ENCODE assay signal across 10 cellular contexts in genomic region chr2:101153077-101153707, GRCh38. TPM values are rescaled to one million over a fixed set of nuclear protein-coding genes. Genes with fewer than 3 reads are reported as not detected.
DNase-seq lines count a peak whose midpoint lies in the region; ATAC-seq and TF ChIP-seq lines count a peak whose summit lies in the region.
"Had no signal": no experiment of that assay in that cellular context is flagged by ENCODE, and none has a peak within 500 bp of the region (broad histone marks: within the 10 kb centered on the region; RNA-seq: fewer than 3 reads in every experiment).

No MANE protein-coding gene starts in this region.

- no peak for ATAC-seq in lower lobe of right lung
- ATAC-seq: activated CD8-positive, alpha-beta T cell treated with anti-CD3 and anti-CD28 coated beads, Interleukin-2, amount 10 ng/mL, durations not matched to agents 7 days and 5 days had no signal

- peak overlapping the region; percentile 79 for H2AFZ ChIP-seq in parathyroid adenoma

- H3K9ac ChIP-seq in HUES6 (ENCODE audit: low read length), result no peak overlapping the region
- no peak overlapping the region for H3K9ac ChIP-seq in parathyroid adenoma
- H3K9ac ChIP-seq: SK-N-SH had no signal

- H3K27ac ChIP-seq in C4-2B (no peak overlapping the region), HUES6 (ENCODE audit: low read depth, low read length) (no peak overlapping the region), WERI-Rb-1 (peak overlapping the region; percentile 64), parathyroid adenoma (no peak overlapping the region), lower lobe of right lung (no peak overlapping the region)

- peak overlapping the region; percentile 6 for H3K4me2 ChIP-seq in parathyroid adenoma (ENCODE audit: low read length)

- intact Hi-C loops in lower lobe of right lung (cut with DNase I), result no loop called here

- H3K27me3 ChIP-seq in HUES6 (ENCODE audit: control insufficient read depth, insufficient read depth, low read length), result peaks cover 16% of the 10 kb centered on the region
- H3K27me3 ChIP-seq in WERI-Rb-1 (ENCODE audit: insufficient read depth, low read depth, severe bottlenecking), result no peaks in the 10 kb centered on the region
- H3K27me3 ChIP-seq in parathyroid adenoma (ENCODE audit: control insufficient read depth, insufficient read depth, low read length), result no peaks in the 10 kb centered on the region
- no peaks in the 10 kb centered on the region for H3K27me3 ChIP-seq in lower lobe of right lung (ENCODE audit: low read depth)
- H3K27me3 ChIP-seq: ovary had no signal

- DNase-seq in WERI-Rb-1, result peak; percentile 44
- no peak for DNase-seq in NCI-H2107 treated with DMSO at 0.1 percent for 48 hours (lab: John Stamatoyannopoulos, UW; ENCODE audit: unreplicated experiment)
- no peak for DNase-seq in lower lobe of right lung
- DNase-seq in AG08396 (ENCODE audit: low spot score), result no peak

- peaks cover 12% of the 10 kb centered on the region for H3K79me2 ChIP-seq in parathyroid adenoma

- H3K4me3 ChIP-seq in HUES6 (ENCODE audit: low read depth, low read length) (peak overlapping the region; percentile 72; the same call in 1 of the 2 replicates), WERI-Rb-1 (ENCODE audit: low read depth, low read length) (peak overlapping the region; percentile 30), parathyroid adenoma (ENCODE audit: low read depth, low read length) (no peak overlapping the region), lower lobe of right lung (no peak overlapping the region)

- peak; percentile 51; the same call in 1 of the 2 replicates for TF ChIP-seq CTCF in C4-2B (conservative IDR thresholded peaks at IDR 0.05)
- no peak for TF ChIP-seq CTCF in WERI-Rb-1 (IDR thresholded peaks at IDR 0.05; ENCODE audit: low read depth, low read length)
- no peak for TF ChIP-seq CTCF in parathyroid adenoma (IDR thresholded peaks at IDR 0.05)
- no peak for TF ChIP-seq CTCF in lower lobe of right lung (IDR thresholded peaks at IDR 0.05)

- peaks cover 32% of the 10 kb centered on the region for H3K4me1 ChIP-seq in HUES6 (ENCODE audit: control insufficient read depth, insufficient read depth, low read length)
- H3K4me1 ChIP-seq in parathyroid adenoma, result peaks cover 13% of the 10 kb centered on the region
- peaks cover 36% of the 10 kb centered on the region for H3K4me1 ChIP-seq in lower lobe of right lung

- H3K9me3 ChIP-seq in HUES6 (ENCODE audit: control insufficient read depth, insufficient read depth, low read depth, low read length) (no peaks in the 10 kb centered on the region), WERI-Rb-1 (ENCODE audit: severe bottlenecking) (no peaks in the 10 kb centered on the region), parathyroid adenoma (ENCODE audit: control insufficient read depth, low read length) (no peaks in the 10 kb centered on the region), lower lobe of right lung (no peaks in the 10 kb centered on the region)
- H3K9me3 ChIP-seq: ovary, SK-N-SH had no signal

- H3K36me3 ChIP-seq in HUES6 (ENCODE audit: control insufficient read depth, insufficient read depth, low read length), result no peaks in the 10 kb centered on the region
- no peaks in the 10 kb centered on the region for H3K36me3 ChIP-seq in WERI-Rb-1
- no peaks in the 10 kb centered on the region for H3K36me3 ChIP-seq in parathyroid adenoma (ENCODE audit: control insufficient read depth, insufficient read depth, low read length)
- no peaks in the 10 kb centered on the region for H3K36me3 ChIP-seq in lower lobe of right lung
- H3K36me3 ChIP-seq: ovary had no signal

RNA-seq across cellular contexts. Expression of gene TBC1D8, which starts 2.0 kb away (rescaled TPM):
- 30.2 TPM for total RNA-seq in lower lobe of right lung

Comparison
In these comparisons a context has a peak if more than half of its experiments do, and no peak if none do; other contexts are left out.
1. H3K4me3 ChIP-seq: peak in HUES6 (single experiment) and WERI-Rb-1 (single experiment); none in parathyroid adenoma (single experiment) and lower lobe of right lung (single experiment).